Comparison of ENCODE assay signal across 1 cellular context in the genomic region with DNA sequence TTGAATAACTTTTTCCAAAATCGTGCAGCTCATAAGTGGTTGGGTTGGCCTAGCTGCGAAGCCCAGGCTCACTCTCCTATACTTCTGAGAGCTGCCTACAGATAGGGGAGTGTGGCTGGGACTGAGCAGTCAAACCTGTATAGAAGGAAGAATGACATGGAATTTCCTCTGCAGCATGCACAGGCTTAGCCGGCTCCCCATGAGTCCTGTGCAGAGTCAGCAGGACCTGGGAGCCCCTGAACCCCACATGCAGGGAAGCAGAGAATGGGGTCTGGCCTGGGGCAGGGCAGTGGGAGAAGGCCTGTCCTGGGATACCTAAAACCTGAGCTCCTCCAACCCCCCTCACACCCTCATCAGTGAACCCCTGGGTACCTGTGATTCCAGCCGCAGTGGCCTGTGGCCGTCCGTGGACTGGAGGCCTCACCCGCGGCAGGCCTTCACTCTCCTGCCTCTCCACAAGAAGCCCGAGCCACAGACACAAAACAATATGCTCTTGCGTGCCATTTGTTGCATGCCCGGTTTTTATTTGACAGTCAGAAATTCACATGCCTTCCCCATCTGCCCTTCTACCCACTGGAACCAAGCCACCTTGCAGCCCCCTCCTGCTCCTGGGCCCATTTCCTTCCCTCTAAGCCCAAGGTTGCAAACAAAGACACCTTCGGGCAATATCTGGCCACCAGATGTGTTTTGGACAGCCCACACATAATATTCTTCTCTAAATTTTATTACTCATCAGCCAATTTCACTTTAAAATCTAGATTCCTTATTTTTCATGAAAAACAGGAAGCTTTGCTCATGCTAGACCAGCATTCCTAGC.
TF ChIP-seq lines count a peak whose summit lies in the region.

No MANE protein-coding gene starts in this region.

TF ChIP-seq in SK-N-SH, 30 proteins besides CTCF, POLR2A, EP300 and RAD21 (continued from another document):
- TF ChIP-seq RXRA (IDR thresholded peaks at IDR 0.05; ENCODE audit: borderline replicate concordance, low read depth) (no peak), SIN3A (IDR thresholded peaks at IDR 0.05; ENCODE audit: borderline replicate concordance, low read depth, low read length) (no peak), CHD2 (IDR thresholded peaks at IDR 0.05; ENCODE audit: low read length, partially characterized antibody) (no peak), SMC3 (IDR thresholded peaks at IDR 0.05; ENCODE audit: low read depth, low read length) (no peak), EZH2phosphoT487 (IDR thresholded peaks at IDR 0.05; ENCODE audit: borderline replicate concordance, low read depth) (no peak)
TF ChIP-seq in SK-N-SH: peak in this region for 2.
